21 cellular contexts compared by ENCODE assay signal in genomic region chr10:128625926-128626325, GRCh38.
"Had no signal": no experiment of that assay in that cellular context is flagged by ENCODE, and none has a peak within 500 bp of the region (broad histone marks: within the 10 kb centered on the region; RNA-seq: fewer than 3 reads in every experiment).

No MANE protein-coding gene starts in this region.

- ATAC-seq: activated T-cell treated with anti-CD3 and anti-CD28 coated beads, Interleukin-2, amount 50 U/mL, for 72 hours; body of pancreas; esophagus mucosa; left lobe of liver; lower lobe of right lung; naive thymus-derived CD4-positive, alpha-beta T cell; stimulated activated naive B cell treated with anti-CD40 and anti-IgM and Interleukin-4, amounts not matched to agents 10 μg/mL and 1 μg/mL and 100 μg/mL, for 72 hours had no signal

- H3K27ac ChIP-seq: body of pancreas, lower lobe of right lung, sigmoid colon, testis, vagina had no signal

- H3K9me3 ChIP-seq: body of pancreas, lower lobe of right lung, sigmoid colon, testis, vagina had no signal

- H3K27me3 ChIP-seq: body of pancreas, sigmoid colon, testis, vagina had no signal

- H3K4me1 ChIP-seq: body of pancreas, lower lobe of right lung, sigmoid colon, testis, vagina had no signal

- H3K4me3 ChIP-seq: body of pancreas, lower lobe of right lung, sigmoid colon, testis, vagina had no signal

- H3K36me3 ChIP-seq: lower lobe of right lung, sigmoid colon, vagina had no signal

- DNase-seq: activated B cell treated with CpG ODN at 0.5 μM for 24 hours; activated CD4-positive, alpha-beta memory T cell treated with anti-CD3 and anti-CD28 coated beads, Interleukin-2, amount 10 ng/mL, durations not matched to agents 7 days and 5 days; activated CD4-positive, alpha-beta T cell treated with anti-CD3 and anti-CD28 coated beads for 48 hours; activated effector memory CD4-positive, alpha-beta T cell treated with anti-CD3 and anti-CD28 coated beads, Interleukin-2, amount 50 U/mL, for 16 hours; activated naive CD4-positive, alpha-beta T cell treated with anti-CD3 and anti-CD28 coated beads, Interleukin-2, amount 10 ng/mL, durations not matched to agents 7 days and 5 days; activated T-cell treated with anti-CD3 and anti-CD28 coated beads, Interleukin-2, amount 50 U/mL, for 72 hours; amygdala; body of pancreas; effector CD8-positive, alpha-beta T cell; lower lobe of right lung; naive thymus-derived CD4-positive, alpha-beta T cell; retina; sigmoid colon; stimulated activated CD4-positive, alpha-beta T cell treated with anti-CD3 and anti-CD28 coated beads, Interleukin-2, amount 100 ng/mL, for 48 hours; stimulated activated CD8-positive, alpha-beta memory T cell treated with anti-CD3 and anti-CD28 coated beads, Interleukin-4, amount 100 ng/mL, for 48 hours; stimulated activated naive B cell treated with anti-CD40 and anti-IgM and Interleukin-4, amounts not matched to agents 10 μg/mL and 1 μg/mL and 100 μg/mL, for 72 hours; T1000; testis had no signal
